In the genomic region with DNA sequence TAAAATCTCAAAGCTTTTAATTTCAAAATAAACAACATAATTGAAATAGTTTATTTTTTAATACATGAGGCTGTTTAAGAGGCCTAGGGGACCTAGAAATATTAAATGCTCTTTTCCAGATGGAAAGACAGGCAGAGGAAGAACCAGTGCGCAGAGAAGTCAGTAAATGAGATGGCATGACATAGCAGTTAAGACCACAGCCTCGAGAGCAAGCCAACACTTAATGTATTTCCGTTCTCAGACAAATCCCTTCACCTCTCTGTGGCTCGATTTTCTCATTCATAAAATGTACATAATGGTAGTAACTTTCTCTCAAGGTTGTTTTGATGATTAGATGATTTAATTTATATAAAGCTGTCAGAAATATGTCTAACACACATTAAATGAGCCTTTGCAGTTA, we compare ENCODE assay signal across 1 cellular context.
TF ChIP-seq lines count a peak whose summit lies in the region.

No MANE protein-coding gene starts in this region.

TF ChIP-seq in GM12878, 131 proteins besides CTCF, POLR2A, EP300 and RAD21 (continued from another document):
- TF ChIP-seq, protein P1, sequence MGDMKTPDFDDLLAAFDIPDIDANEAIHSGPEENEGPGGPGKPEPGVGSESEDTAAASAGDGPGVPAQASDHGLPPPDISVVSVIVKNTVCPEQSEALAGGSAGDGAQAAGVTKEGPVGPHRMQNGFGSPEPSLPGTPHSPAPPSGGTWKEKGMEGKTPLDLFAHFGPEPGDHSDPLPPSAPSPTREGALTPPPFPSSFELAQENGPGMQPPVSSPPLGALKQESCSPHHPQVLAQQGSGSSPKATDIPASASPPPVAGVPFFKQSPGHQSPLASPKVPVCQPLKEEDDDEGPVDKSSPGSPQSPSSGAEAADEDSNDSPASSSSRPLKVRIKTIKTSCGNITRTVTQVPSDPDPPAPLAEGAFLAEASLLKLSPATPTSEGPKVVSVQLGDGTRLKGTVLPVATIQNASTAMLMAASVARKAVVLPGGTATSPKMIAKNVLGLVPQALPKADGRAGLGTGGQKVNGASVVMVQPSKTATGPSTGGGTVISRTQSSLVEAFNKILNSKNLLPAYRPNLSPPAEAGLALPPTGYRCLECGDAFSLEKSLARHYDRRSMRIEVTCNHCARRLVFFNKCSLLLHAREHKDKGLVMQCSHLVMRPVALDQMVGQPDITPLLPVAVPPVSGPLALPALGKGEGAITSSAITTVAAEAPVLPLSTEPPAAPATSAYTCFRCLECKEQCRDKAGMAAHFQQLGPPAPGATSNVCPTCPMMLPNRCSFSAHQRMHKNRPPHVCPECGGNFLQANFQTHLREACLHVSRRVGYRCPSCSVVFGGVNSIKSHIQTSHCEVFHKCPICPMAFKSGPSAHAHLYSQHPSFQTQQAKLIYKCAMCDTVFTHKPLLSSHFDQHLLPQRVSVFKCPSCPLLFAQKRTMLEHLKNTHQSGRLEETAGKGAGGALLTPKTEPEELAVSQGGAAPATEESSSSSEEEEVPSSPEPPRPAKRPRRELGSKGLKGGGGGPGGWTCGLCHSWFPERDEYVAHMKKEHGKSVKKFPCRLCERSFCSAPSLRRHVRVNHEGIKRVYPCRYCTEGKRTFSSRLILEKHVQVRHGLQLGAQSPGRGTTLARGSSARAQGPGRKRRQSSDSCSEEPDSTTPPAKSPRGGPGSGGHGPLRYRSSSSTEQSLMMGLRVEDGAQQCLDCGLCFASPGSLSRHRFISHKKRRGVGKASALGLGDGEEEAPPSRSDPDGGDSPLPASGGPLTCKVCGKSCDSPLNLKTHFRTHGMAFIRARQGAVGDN (IDR thresholded peaks at IDR 0.05), result no peak
- TF ChIP-seq NR2F1 (conservative IDR thresholded peaks at IDR 0.05) (no peak), SREBF2 (IDR thresholded peaks at IDR 0.05; ENCODE audit: low read length) (no peak), HDAC2 (IDR thresholded peaks at IDR 0.05) (no peak)
